Comparison of ENCODE assay signal across 14 cellular contexts in genomic region chr3:112133606-112134334, GRCh38. TPM values are rescaled to one million over a fixed set of nuclear protein-coding genes. Genes with fewer than 3 reads are reported as not detected.
DNase-seq lines count a peak whose midpoint lies in the region; ATAC-seq and TF ChIP-seq lines count a peak whose summit lies in the region.
"Had no signal": no experiment of that assay in that cellular context is flagged by ENCODE, and none has a peak within 500 bp of the region (broad histone marks: within the 10 kb centered on the region; RNA-seq: fewer than 3 reads in every experiment).

No MANE protein-coding gene starts in this region.

- H3K4me3 ChIP-seq in GM12875 (ENCODE audit: low read depth, low read length): peak overlapping the region; percentile 19
- H3K4me3 ChIP-seq: hepatocyte, left lung had no signal

- H3K27me3 Mint-ChIP-seq in CD14-positive monocyte (ENCODE audit: low read depth in 3 of 3) (peaks cover 0 to 4% (median 0%) of the 10 kb centered on the region in 3 donors), T-helper 17 cell (no peaks in the 10 kb centered on the region), immature natural killer cell (ENCODE audit: low read depth in 3 of 3) (peaks cover 0 to 2% (median 1%) of the 10 kb centered on the region in 3 donors), chondrocyte (ENCODE audit: low read depth) (peaks cover 3% of the 10 kb centered on the region)

- no peaks in the 10 kb centered on the region for H3K9me3 ChIP-seq in T-helper 17 cell (ENCODE audit: control insufficient read depth, low read length, poor library complexity, severe bottlenecking)
- H3K9me3 ChIP-seq: left lung, SK-N-SH had no signal

- intact Hi-C loops in CD14-positive monocyte (cut with micrococcal nuclease): no loop called here

- H3K4me1 Mint-ChIP-seq in CD14-positive monocyte (peaks cover 49% of the 10 kb centered on the region), T-helper 17 cell (peaks cover 66% of the 10 kb centered on the region), immature natural killer cell (peaks cover 12 to 14% of the 10 kb centered on the region in 2 donors), chondrocyte (ENCODE audit: low read depth) (no peaks in the 10 kb centered on the region)

- DNase-seq in CD14-positive monocyte (ENCODE audit: low spot score): no peak
- DNase-seq in T-helper 17 cell: no peak
- DNase-seq in immature natural killer cell: no peak
- no peak for DNase-seq in NCI-H69 (lab: John Stamatoyannopoulos, UW)
- no peak for DNase-seq in chondrocyte (ENCODE audit: low spot score)
- DNase-seq: H7, NCI-H1930 had no signal

- H3K27ac Mint-ChIP-seq in CD14-positive monocyte: peak overlapping the region in 2 of 7 donors; percentile 83 to 86
- peak overlapping the region; percentile 100 for H3K27ac Mint-ChIP-seq in T-helper 17 cell
- peak overlapping the region in 1 of 6 donors; percentile 80 for H3K27ac Mint-ChIP-seq in immature natural killer cell
- H3K27ac Mint-ChIP-seq in chondrocyte (ENCODE audit: unreplicated experiment): no peak overlapping the region

- no peak for TF ChIP-seq CTCF in CD14-positive monocyte (IDR thresholded peaks at IDR 0.05)
- TF ChIP-seq CTCF in GM12875 (IDR thresholded peaks at IDR 0.05; ENCODE audit: borderline replicate concordance, insufficient read depth, low read depth, low read length): no peak
- no peak for TF ChIP-seq CTCF in chondrocyte (IDR thresholded peaks at IDR 0.05)

- H3K4me3 Mint-ChIP-seq in CD14-positive monocyte (peak overlapping the region; percentile 60 to 68), T-helper 17 cell (peak overlapping the region; percentile 99), immature natural killer cell (peak overlapping the region in 3 of 5 donors; percentile 64 to 80 (median 70)), chondrocyte (ENCODE audit: unreplicated experiment) (no peak overlapping the region)

- no peaks in the 10 kb centered on the region for H3K9me3 Mint-ChIP-seq in CD14-positive monocyte
- H3K9me3 Mint-ChIP-seq in immature natural killer cell: no peaks in the 10 kb centered on the region
- H3K9me3 Mint-ChIP-seq in chondrocyte (ENCODE audit: low read depth): no peaks in the 10 kb centered on the region

- H3K36me3 Mint-ChIP-seq in CD14-positive monocyte: no peaks in the 10 kb centered on the region
- peaks cover 8% of the 10 kb centered on the region for H3K36me3 Mint-ChIP-seq in T-helper 17 cell (ENCODE audit: low read depth)
- H3K36me3 Mint-ChIP-seq in immature natural killer cell: no peaks in the 10 kb centered on the region
- no peaks in the 10 kb centered on the region for H3K36me3 Mint-ChIP-seq in chondrocyte (ENCODE audit: low read depth)

- ATAC-seq in T-helper 17 cell: no peak
- ATAC-seq in HG02588 (IDR thresholded peaks at IDR 0.05; ENCODE audit: unreplicated experiment): no peak
- no peak for ATAC-seq in GM18520 (IDR thresholded peaks at IDR 0.05; ENCODE audit: unreplicated experiment)

RNA-seq across cellular contexts. Expression of gene GCSAM, which starts 0.7 kb away (rescaled TPM):
- polyA plus RNA-seq in CD14-positive monocyte (under 1 TPM in 1 of 2 donors, not detected in 1; 0.10 TPM), immature natural killer cell (1 to 10 TPM in 2 of 3 donors, under 1 TPM in 1; 0.64 to 3.6 (median 1.5) TPM)
- total RNA-seq in T-helper 17 cell (10 to 100 TPM; 14.2 to 21.2 TPM), chondrocyte (not detected in 3 replicates)
- total RNA-seq: H7, hepatocyte, LHCN-M2 had no signal
- polyA plus RNA-seq: SK-N-SH had no signal

RNA-seq across cellular contexts. Expression of gene C3orf52, which starts 47.6 kb away (rescaled TPM):
- polyA plus RNA-seq in CD14-positive monocyte (not detected), immature natural killer cell (under 1 TPM in 1 of 3 donors, not detected in 2; 0.29 TPM)
- total RNA-seq in T-helper 17 cell (1 to 10 TPM; 2.0 to 4.1 TPM), chondrocyte (2.1 to 5.8 TPM (median 4.3 TPM) in 3 replicates)

Comparison
In these comparisons a context has a peak if more than half of its experiments do, and no peak if none do; other contexts are left out.
1. RNA of gene GCSAM, which starts 0.7 kb away (total RNA-seq): 14.2 to 21.2 TPM in T-helper 17 cell; not detected in chondrocyte; every median in the first group is over 10 times any median in the second.